In the genomic region with DNA sequence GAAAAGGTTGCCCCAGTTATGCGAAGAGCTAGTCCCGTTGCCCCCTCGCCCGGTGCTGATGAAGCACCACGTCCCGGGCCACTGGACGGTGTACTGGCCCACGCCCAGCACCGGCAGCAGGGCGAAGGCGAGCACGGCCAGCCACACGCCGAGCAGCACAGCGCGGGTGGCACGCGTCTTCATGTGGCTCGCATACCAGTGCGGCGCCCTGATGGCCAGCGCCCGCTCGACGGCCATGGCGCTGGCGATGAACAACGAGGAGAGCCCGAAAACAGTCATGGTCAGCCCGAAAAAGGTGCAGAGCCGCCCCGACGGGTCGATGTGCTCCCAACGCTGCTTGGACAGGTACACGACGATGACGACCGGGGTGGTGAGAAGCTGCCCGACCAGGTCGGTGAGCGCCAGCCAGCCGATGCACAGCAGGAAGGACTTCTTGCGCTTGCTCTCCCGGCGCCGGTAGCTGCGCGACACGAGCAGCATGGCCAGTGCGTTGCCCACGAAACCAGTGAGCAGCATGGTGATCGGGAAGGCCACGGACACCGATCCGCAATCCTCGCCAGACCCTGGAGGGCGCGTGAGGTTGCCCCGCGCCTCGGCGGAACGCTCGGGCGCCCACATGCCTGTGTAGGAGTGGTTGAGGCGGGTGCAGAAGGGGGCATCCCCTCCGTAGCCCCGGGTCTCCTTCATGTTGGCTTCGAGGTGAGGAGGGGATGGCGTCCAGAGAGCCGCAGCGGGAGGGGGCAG, we compare ENCODE assay signal across 9 cellular contexts. TPM values are rescaled to one million over a fixed set of nuclear protein-coding genes. Genes with fewer than 3 reads are reported as not detected.
DNase-seq lines count a peak whose midpoint lies in the region; ATAC-seq, FAIRE-seq and TF ChIP-seq lines count a peak whose summit lies in the region.
"Had no signal": no experiment of that assay in that cellular context is flagged by ENCODE, and none has a peak within 500 bp of the region (broad histone marks: within the 10 kb centered on the region; RNA-seq: fewer than 3 reads in every experiment).

No MANE protein-coding gene starts in this region.

- intact Hi-C loops in K562 (cut with micrococcal nuclease), result loop anchor here (5.0 to 10.0 kb wide), 4 partner anchors 150 to 915 kb away; no protein-coding TSS in a partner anchor

- H3K9me3 Mint-ChIP-seq in immature natural killer cell, result no peaks in the 10 kb centered on the region
- no peaks in the 10 kb centered on the region for H3K9me3 Mint-ChIP-seq in stimulated activated effector memory CD8-positive, alpha-beta T cell treated with anti-CD3 and anti-CD28 coated beads, Interleukin-12 subunit alpha, Interleukin-12 subunit beta, amount 100 ng/mL, for 72 hours

- TF ChIP-seq RAD21 in K562 (CRISPR knock-in tag; conservative IDR thresholded peaks at IDR 0.05 in 1 of 2, IDR thresholded peaks at IDR 0.05 in 1 of 2), result no peak; a peak in 1 of 4 replicates

- H3K9ac ChIP-seq in HUES6 (ENCODE audit: low read length) (peak overlapping the region; percentile 38), K562 (ENCODE audit: insufficient read depth in 1 of 2, low read depth in 2 of 2, low read length in 2 of 2) (peak overlapping the region; percentile 83 to 99)

- POLR2A ChIA-PET in K562 (lab: Yijun Ruan, JAX), result interaction anchor here (0.7 to 2.4 kb wide), 7 partner anchors 10 to 636 kb away, joined by 3 to 16 read pairs (median 3); a partner anchor contains a TSS

- H3K4me3 ChIP-seq in HUES6 (ENCODE audit: low read depth, low read length) (peak overlapping the region; percentile 79), K562 (peak overlapping the region; percentile 66)

- H3K36me3 Mint-ChIP-seq in immature natural killer cell, result no peaks in the 10 kb centered on the region
- H3K36me3 Mint-ChIP-seq in stimulated activated effector memory CD8-positive, alpha-beta T cell treated with anti-CD3 and anti-CD28 coated beads, Interleukin-12 subunit alpha, Interleukin-12 subunit beta, amount 100 ng/mL, for 72 hours, result no peaks in the 10 kb centered on the region

- peaks cover 15% of the 10 kb centered on the region for H3K4me1 ChIP-seq in HUES6 (ENCODE audit: control insufficient read depth, insufficient read depth, low read length)
- H3K4me1 ChIP-seq in K562 (replicated peaks in 1 of 2; ENCODE audit: control insufficient read depth in 2 of 2, insufficient read depth in 2 of 2, low read length in 2 of 2), result peaks cover 14 to 18% of the 10 kb centered on the region in 2 experiments

- no TSS peak for BruUV-seq in K562 (replicated peaks; lab: Mats Ljungman, UMichigan)

- peak overlapping the region; percentile 87 for H3K4me2 ChIP-seq in K562 (ENCODE audit: insufficient read depth, low read length)

- H3K9me3 ChIP-seq in HUES6 (ENCODE audit: control insufficient read depth, insufficient read depth, low read depth, low read length) (no peaks in the 10 kb centered on the region), K562 (replicated peaks; ENCODE audit: control insufficient read depth, insufficient read depth, low read depth, low read length) (no peaks in the 10 kb centered on the region)

- H3K27me3 ChIP-seq in HUES6 (ENCODE audit: control insufficient read depth, insufficient read depth, low read length) (peaks cover 36% of the 10 kb centered on the region), K562 (ENCODE audit: control insufficient read depth in 2 of 2, insufficient read depth in 2 of 2, low read length in 2 of 2) (no peaks in the 10 kb centered on the region; a peak in 1 of 5 replicates)

- peaks cover 14 to 46% (median 16%) of the 10 kb centered on the region in 3 donors for H3K27me3 Mint-ChIP-seq in immature natural killer cell (ENCODE audit: low read depth in 3 of 3)

- peaks cover 17 to 30% of the 10 kb centered on the region in 2 donors for H3K4me1 Mint-ChIP-seq in immature natural killer cell
- peaks cover 13% of the 10 kb centered on the region for H3K4me1 Mint-ChIP-seq in stimulated activated effector memory CD8-positive, alpha-beta T cell treated with anti-CD3 and anti-CD28 coated beads, Interleukin-12 subunit alpha, Interleukin-12 subunit beta, amount 100 ng/mL, for 72 hours

- CTCF ChIA-PET in K562 (lab: Yijun Ruan, JAX; ENCODE audit: low intra/inter-chr PET ratio), result no interaction called here

- TF ChIP-seq CTCF in K562 (IDR thresholded peaks at IDR 0.05 in 2 of 3, conservative IDR thresholded peaks at IDR 0.05 in 1 of 3; ENCODE audit: insufficient read depth in 2 of 3, low read depth in 1 of 3, low read length in 3 of 3), result no peak

- in situ Hi-C loops in K562 (cut with MboI), result no loop called here

- WGBS in K562 (ENCODE audit: insufficient coverage, low coverage, missing lambda C conversion rate), result under 1% methylated on average over 68 of the region's 73 CpGs

- H3K36me3 ChIP-seq in HUES6 (ENCODE audit: control insufficient read depth, insufficient read depth, low read length), result no peaks in the 10 kb centered on the region
- peaks cover 2% of the 10 kb centered on the region; the same call in 2 of the 3 replicates for H3K36me3 ChIP-seq in K562 (ENCODE audit: control insufficient read depth, insufficient read depth, low read length)

- TF ChIP-seq POLR2A in K562 (conservative IDR thresholded peaks at IDR 0.05), result no peak

- no peak for FAIRE-seq in K562 (lab: Jason Lieb, UNC)

- no peak overlapping the region for H3K27ac Mint-ChIP-seq in immature natural killer cell
- no peak overlapping the region for H3K27ac Mint-ChIP-seq in stimulated activated effector memory CD8-positive, alpha-beta T cell treated with anti-CD3 and anti-CD28 coated beads, Interleukin-12 subunit alpha, Interleukin-12 subunit beta, amount 100 ng/mL, for 72 hours

- DNase-seq in NCI-H2171 treated with DMSO at 0.1 percent for 48 hours (lab: John Stamatoyannopoulos, UW) (peak; percentile 15), NCI-H2171 (lab: John Stamatoyannopoulos, UW) (no peak), K562 (ENCODE audit: extremely low read depth in 1 of 4, low spot score in 3 of 4) (peak in 2 of 4 experiments; percentile 17 to 55), immature natural killer cell (peak in 2 of 3 donors; percentile 9 to 13), HT-29 (ENCODE audit: low spot score) (no peak), amniotic stem cell (lab: John Stamatoyannopoulos, UW) (no peak)
- no peak for DNase-seq in stimulated activated effector memory CD8-positive, alpha-beta T cell treated with anti-CD3 and anti-CD28 coated beads, Interleukin-12 subunit alpha, Interleukin-12 subunit beta, amount 100 ng/mL, for 72 hours (ENCODE audit: low spot score in 2 of 2)

- no peak overlapping the region for H3K27ac ChIP-seq in HUES6 (ENCODE audit: low read depth, low read length)
- peak overlapping the region; percentile 66 for H3K27ac ChIP-seq in K562 (ENCODE audit: extremely low read depth, low read depth, low read length)
- H3K27ac ChIP-seq: VCaP had no signal

- H3K9me1 ChIP-seq in K562 (ENCODE audit: control insufficient read depth, insufficient read depth, low read length), result no peaks in the 10 kb centered on the region

- H3K79me2 ChIP-seq in K562 (ENCODE audit: control insufficient read depth, insufficient read depth, low read length), result peaks cover 53% of the 10 kb centered on the region

- ATAC-seq in K562, result peak; percentile 31
- peak; percentile 66 for ATAC-seq in stimulated activated effector memory CD8-positive, alpha-beta T cell treated with anti-CD3 and anti-CD28 coated beads, Interleukin-12 subunit alpha, Interleukin-12 subunit beta, amount 100 ng/mL, for 72 hours

- H2AFZ ChIP-seq in K562 (ENCODE audit: low read depth, low read length), result peak overlapping the region; percentile 93

- peak overlapping the region; percentile 70 to 82 (median 79) for H3K4me3 Mint-ChIP-seq in immature natural killer cell
- peak overlapping the region; percentile 75 for H3K4me3 Mint-ChIP-seq in stimulated activated effector memory CD8-positive, alpha-beta T cell treated with anti-CD3 and anti-CD28 coated beads, Interleukin-12 subunit alpha, Interleukin-12 subunit beta, amount 100 ng/mL, for 72 hours

- no peaks in the 10 kb centered on the region for H4K20me1 ChIP-seq in K562 (replicated peaks; ENCODE audit: control insufficient read depth, insufficient read depth, low read length)

- TF ChIP-seq EP300 in K562 (IDR thresholded peaks at IDR 0.05; ENCODE audit: low read length), result no peak

RNA-seq across cellular contexts. Expression of a gene that starts 0.6 kb away (rescaled TPM):
- total RNA-seq in K562 (2011; cell fraction: chromatin; rRNA removed; ENCODE audit: low replicate concordance), result 14.8 and 15.1 TPM in 2 replicates
- total RNA-seq in K562 (2011; cell fraction: nucleolus; rRNA removed), result 13.7 and 16.2 TPM in 2 replicates
- total RNA-seq in K562 (2011; cell fraction: nucleoplasm; rRNA removed), result 13.1 and 24.9 TPM in 2 replicates
- total RNA-seq in K562 (2014; rRNA removed), result 14.2 and 26.2 TPM in 2 replicates
- total RNA-seq in K562 (2014; rRNA removed; fragmentation: Illumina TruSeq; extraction: Trizol), result 19.0 and 19.2 TPM in 2 replicates
- total RNA-seq in K562 (2015; rRNA removed; fragmentation: Illumina TruSeq; extraction: Trizol), result 18.4 and 20.0 TPM in 2 replicates
- total RNA-seq in K562 (2021), result 28.5 and 33.3 TPM in 2 replicates
- 3.2 and 4.5 TPM in 2 replicates for polyA plus RNA-seq in K562 (2011; rRNA removed)
- 3.3 and 10.5 TPM in 2 replicates for polyA plus RNA-seq in K562 (2011; cell fraction: cytosol; rRNA removed)
- 4.9 and 8.3 TPM in 2 replicates for polyA plus RNA-seq in K562 (2011; cell fraction: nucleus; rRNA removed)
- 15.2 and 16.0 TPM in 2 replicates for polyA plus RNA-seq in K562 (2012)
- 11.6 and 14.6 TPM in 2 replicates for polyA plus RNA-seq in K562 (2014; fragmentation: Illumina TruSeq; extraction: Trizol)
- polyA plus RNA-seq in K562 (2014; fragmentation: Nextera tagmentation; extraction: Ambion mirVana), result 1 to 10 TPM; 3.8 to 5.1 TPM
- polyA plus RNA-seq in K562 (2014; rRNA removed), result 9.7 and 17.7 TPM in 2 replicates
- 5.3 and 6.0 TPM in 2 replicates for polyA minus RNA-seq in K562 (2011; rRNA and poly(A)+ RNA removed)
- polyA minus RNA-seq in K562 (2011; cell fraction: cytosol; rRNA and poly(A)+ RNA removed), result 5.9 and 7.3 TPM in 2 replicates
- 8.1 and 9.1 TPM in 2 replicates for polyA minus RNA-seq in K562 (2011; cell fraction: nucleus; rRNA and poly(A)+ RNA removed)
- polyA plus RNA-seq in immature natural killer cell, result not detected
- not detected in 2 replicates for total RNA-seq in HT-29 (2014; rRNA removed; shearing (Covaris generic))

RNA-seq across cellular contexts. Expression of a gene that starts 33.8 kb away (rescaled TPM):
- 82.9 and 341 TPM in 2 replicates for total RNA-seq in K562 (2011; cell fraction: chromatin; rRNA removed; ENCODE audit: low replicate concordance)
- 32.4 and 47.8 TPM in 2 replicates for total RNA-seq in K562 (2011; cell fraction: nucleolus; rRNA removed)
- 107 and 212 TPM in 2 replicates for total RNA-seq in K562 (2011; cell fraction: nucleoplasm; rRNA removed)
- total RNA-seq in K562 (2014; rRNA removed), result 80.8 and 86.5 TPM in 2 replicates
- 86.0 and 108 TPM in 2 replicates for total RNA-seq in K562 (2014; rRNA removed; fragmentation: Illumina TruSeq; extraction: Trizol)
- 75.5 and 88.3 TPM in 2 replicates for total RNA-seq in K562 (2015; rRNA removed; fragmentation: Illumina TruSeq; extraction: Trizol)
- total RNA-seq in K562 (2021), result 129 and 134 TPM in 2 replicates
- 230 and 264 TPM in 2 replicates for polyA plus RNA-seq in K562 (2011; rRNA removed)
- 17.5 and 48.4 TPM in 2 replicates for polyA plus RNA-seq in K562 (2011; cell fraction: cytosol; rRNA removed)
- 309 and 554 TPM in 2 replicates for polyA plus RNA-seq in K562 (2011; cell fraction: nucleus; rRNA removed)
- polyA plus RNA-seq in K562 (2012), result 109 and 124 TPM in 2 replicates
- polyA plus RNA-seq in K562 (2014; fragmentation: Illumina TruSeq; extraction: Trizol), result 207 and 240 TPM in 2 replicates
- 100 to 1,000 TPM; 194 to 244 TPM for polyA plus RNA-seq in K562 (2014; fragmentation: Nextera tagmentation; extraction: Ambion mirVana)
- polyA plus RNA-seq in K562 (2014; rRNA removed), result 157 TPM in 2 replicates
- polyA minus RNA-seq in K562 (2011; rRNA and poly(A)+ RNA removed), result 108 and 129 TPM in 2 replicates
- 28.0 and 33.2 TPM in 2 replicates for polyA minus RNA-seq in K562 (2011; cell fraction: cytosol; rRNA and poly(A)+ RNA removed)
- polyA minus RNA-seq in K562 (2011; cell fraction: nucleus; rRNA and poly(A)+ RNA removed), result 82.8 and 171 TPM in 2 replicates
- polyA plus RNA-seq in immature natural killer cell, result 10 to 100 TPM; 17.0 to 53.8 (median 47.2) TPM
- 16.3 and 18.0 TPM in 2 replicates for total RNA-seq in HT-29 (2014; rRNA removed; shearing (Covaris generic))

Comparison
In these comparisons a context has a peak if more than half of its experiments do, and no peak if none do; other contexts are left out.
1. DNase-seq: peak in NCI-H2171 treated with DMSO at 0.1 percent for 48 hours (single experiment) and immature natural killer cell (2 of 3); none in NCI-H2171 (single experiment), stimulated activated effector memory CD8-positive, alpha-beta T cell treated with anti-CD3 and anti-CD28 coated beads, Interleukin-12 subunit alpha, Interleukin-12 subunit beta, amount 100 ng/mL, for 72 hours (0 of 2), HT-29 (single experiment) and amniotic stem cell (single experiment).
2. RNA of a gene that starts 0.6 kb away (total RNA-seq): 13.1 to 33.3 TPM in K562; not detected in HT-29; every median in the first group is over 10 times any median in the second.